Comparison of ENCODE assay signal across 1 cellular context in the genomic region with DNA sequence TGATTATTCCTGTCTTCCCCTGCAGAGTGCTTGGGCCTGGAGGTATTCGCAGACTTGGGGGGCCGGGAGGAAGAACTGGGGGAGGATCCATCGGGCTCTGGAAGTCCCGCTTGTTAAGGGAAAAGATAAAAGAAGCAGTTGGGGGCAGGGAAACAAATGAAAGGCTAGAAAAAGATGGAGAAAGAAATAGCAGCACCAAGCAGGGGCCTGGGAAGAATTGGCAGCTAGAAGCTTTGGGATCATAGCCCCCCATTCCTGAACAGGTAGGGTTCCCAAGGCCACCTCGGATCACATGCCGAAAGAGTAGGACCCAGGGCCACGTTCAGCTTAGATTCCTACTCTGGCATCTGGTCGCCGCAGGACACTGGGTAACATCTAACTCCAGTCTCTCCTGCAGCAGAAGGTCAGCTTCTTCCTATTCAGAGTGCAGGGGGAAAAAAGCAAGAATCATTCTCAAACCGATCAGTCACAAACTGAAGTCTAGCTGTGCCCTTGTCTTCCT.
TF ChIP-seq lines count a peak whose summit lies in the region.

No MANE protein-coding gene starts in this region.

TF ChIP-seq in GM23338, 12 proteins besides CTCF, POLR2A, EP300 and RAD21 (continued from another document):
- TF ChIP-seq, protein P1, sequence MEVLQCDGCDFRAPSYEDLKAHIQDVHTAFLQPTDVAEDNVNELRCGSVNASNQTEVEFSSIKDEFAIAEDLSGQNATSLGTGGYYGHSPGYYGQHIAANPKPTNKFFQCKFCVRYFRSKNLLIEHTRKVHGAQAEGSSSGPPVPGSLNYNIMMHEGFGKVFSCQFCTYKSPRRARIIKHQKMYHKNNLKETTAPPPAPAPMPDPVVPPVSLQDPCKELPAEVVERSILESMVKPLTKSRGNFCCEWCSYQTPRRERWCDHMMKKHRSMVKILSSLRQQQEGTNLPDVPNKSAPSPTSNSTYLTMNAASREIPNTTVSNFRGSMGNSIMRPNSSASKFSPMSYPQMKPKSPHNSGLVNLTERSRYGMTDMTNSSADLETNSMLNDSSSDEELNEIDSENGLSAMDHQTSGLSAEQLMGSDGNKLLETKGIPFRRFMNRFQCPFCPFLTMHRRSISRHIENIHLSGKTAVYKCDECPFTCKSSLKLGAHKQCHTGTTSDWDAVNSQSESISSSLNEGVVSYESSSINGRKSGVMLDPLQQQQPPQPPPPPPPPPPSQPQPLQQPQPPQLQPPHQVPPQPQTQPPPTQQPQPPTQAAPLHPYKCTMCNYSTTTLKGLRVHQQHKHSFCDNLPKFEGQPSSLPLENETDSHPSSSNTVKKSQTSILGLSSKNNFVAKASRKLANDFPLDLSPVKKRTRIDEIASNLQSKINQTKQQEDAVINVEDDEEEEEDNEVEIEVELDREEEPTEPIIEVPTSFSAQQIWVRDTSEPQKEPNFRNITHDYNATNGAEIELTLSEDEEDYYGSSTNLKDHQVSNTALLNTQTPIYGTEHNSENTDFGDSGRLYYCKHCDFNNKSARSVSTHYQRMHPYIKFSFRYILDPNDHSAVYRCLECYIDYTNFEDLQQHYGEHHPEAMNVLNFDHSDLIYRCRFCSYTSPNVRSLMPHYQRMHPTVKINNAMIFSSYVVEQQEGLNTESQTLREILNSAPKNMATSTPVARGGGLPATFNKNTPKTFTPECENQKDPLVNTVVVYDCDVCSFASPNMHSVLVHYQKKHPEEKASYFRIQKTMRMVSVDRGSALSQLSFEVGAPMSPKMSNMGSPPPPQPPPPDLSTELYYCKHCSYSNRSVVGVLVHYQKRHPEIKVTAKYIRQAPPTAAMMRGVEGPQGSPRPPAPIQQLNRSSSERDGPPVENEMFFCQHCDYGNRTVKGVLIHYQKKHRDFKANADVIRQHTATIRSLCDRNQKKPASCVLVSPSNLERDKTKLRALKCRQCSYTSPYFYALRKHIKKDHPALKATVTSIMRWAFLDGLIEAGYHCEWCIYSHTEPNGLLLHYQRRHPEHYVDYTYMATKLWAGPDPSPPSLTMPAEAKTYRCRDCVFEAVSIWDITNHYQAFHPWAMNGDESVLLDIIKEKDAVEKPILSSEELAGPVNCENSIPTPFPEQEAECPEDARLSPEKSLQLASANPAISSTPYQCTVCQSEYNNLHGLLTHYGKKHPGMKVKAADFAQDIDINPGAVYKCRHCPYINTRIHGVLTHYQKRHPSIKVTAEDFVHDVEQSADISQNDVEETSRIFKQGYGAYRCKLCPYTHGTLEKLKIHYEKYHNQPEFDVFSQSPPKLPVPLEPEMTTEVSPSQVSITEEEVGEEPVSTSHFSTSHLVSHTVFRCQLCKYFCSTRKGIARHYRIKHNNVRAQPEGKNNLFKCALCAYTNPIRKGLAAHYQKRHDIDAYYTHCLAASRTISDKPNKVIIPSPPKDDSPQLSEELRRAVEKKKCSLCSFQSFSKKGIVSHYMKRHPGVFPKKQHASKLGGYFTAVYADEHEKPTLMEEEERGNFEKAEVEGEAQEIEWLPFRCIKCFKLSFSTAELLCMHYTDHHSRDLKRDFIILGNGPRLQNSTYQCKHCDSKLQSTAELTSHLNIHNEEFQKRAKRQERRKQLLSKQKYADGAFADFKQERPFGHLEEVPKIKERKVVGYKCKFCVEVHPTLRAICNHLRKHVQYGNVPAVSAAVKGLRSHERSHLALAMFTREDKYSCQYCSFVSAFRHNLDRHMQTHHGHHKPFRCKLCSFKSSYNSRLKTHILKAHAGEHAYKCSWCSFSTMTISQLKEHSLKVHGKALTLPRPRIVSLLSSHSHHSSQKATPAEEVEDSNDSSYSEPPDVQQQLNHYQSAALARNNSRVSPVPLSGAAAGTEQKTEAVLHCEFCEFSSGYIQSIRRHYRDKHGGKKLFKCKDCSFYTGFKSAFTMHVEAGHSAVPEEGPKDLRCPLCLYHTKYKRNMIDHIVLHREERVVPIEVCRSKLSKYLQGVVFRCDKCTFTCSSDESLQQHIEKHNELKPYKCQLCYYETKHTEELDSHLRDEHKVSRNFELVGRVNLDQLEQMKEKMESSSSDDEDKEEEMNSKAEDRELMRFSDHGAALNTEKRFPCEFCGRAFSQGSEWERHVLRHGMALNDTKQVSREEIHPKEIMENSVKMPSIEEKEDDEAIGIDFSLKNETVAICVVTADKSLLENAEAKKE (CRISPR knock-in tag; IDR thresholded peaks at IDR 0.05) = no peak
- TF ChIP-seq, protein P2, sequence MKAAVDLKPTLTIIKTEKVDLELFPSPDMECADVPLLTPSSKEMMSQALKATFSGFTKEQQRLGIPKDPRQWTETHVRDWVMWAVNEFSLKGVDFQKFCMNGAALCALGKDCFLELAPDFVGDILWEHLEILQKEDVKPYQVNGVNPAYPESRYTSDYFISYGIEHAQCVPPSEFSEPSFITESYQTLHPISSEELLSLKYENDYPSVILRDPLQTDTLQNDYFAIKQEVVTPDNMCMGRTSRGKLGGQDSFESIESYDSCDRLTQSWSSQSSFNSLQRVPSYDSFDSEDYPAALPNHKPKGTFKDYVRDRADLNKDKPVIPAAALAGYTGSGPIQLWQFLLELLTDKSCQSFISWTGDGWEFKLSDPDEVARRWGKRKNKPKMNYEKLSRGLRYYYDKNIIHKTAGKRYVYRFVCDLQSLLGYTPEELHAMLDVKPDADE (IDR thresholded peaks at IDR 0.05) = no peak
- TF ChIP-seq NANOG (IDR thresholded peaks at IDR 0.05; ENCODE audit: borderline replicate concordance) (no peak), STAT1 (IDR thresholded peaks at IDR 0.05; ENCODE audit: unreplicated experiment) (no peak), EZH2phosphoT487 (IDR thresholded peaks at IDR 0.05; ENCODE audit: unreplicated experiment) (no peak), CREB1 (CRISPR knock-in tag; IDR thresholded peaks at IDR 0.05; ENCODE audit: low read depth) (no peak), POLR2AphosphoS5 (IDR thresholded peaks at IDR 0.05; ENCODE audit: low read depth) (no peak), EZH2 (IDR thresholded peaks at IDR 0.05; ENCODE audit: low read depth, unreplicated experiment) (no peak)
- TF ChIP-seq, protein P3, sequence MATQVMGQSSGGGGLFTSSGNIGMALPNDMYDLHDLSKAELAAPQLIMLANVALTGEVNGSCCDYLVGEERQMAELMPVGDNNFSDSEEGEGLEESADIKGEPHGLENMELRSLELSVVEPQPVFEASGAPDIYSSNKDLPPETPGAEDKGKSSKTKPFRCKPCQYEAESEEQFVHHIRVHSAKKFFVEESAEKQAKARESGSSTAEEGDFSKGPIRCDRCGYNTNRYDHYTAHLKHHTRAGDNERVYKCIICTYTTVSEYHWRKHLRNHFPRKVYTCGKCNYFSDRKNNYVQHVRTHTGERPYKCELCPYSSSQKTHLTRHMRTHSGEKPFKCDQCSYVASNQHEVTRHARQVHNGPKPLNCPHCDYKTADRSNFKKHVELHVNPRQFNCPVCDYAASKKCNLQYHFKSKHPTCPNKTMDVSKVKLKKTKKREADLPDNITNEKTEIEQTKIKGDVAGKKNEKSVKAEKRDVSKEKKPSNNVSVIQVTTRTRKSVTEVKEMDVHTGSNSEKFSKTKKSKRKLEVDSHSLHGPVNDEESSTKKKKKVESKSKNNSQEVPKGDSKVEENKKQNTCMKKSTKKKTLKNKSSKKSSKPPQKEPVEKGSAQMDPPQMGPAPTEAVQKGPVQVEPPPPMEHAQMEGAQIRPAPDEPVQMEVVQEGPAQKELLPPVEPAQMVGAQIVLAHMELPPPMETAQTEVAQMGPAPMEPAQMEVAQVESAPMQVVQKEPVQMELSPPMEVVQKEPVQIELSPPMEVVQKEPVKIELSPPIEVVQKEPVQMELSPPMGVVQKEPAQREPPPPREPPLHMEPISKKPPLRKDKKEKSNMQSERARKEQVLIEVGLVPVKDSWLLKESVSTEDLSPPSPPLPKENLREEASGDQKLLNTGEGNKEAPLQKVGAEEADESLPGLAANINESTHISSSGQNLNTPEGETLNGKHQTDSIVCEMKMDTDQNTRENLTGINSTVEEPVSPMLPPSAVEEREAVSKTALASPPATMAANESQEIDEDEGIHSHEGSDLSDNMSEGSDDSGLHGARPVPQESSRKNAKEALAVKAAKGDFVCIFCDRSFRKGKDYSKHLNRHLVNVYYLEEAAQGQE (IDR thresholded peaks at IDR 0.05; ENCODE audit: unreplicated experiment) = no peak
